Comparison of ENCODE assay signal across 18 cellular contexts in the genomic region with DNA sequence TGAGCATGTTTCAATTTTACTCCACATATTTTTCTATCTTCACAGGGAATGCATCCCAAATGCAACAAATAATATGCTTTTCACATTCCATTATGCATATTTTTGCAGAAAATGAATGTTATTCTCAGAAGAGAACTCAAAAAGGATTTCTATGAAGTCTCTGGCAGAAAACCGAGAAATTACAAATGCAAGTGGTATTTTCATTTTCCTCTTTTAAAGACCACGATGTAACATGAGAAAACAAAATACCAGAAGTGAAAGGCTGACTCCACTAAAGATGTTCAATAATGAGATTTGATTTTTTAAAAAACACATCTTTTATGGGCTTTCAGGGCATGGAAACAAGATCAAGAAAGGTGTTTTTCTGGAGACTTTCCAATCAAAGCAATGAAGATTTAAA. TPM values are rescaled to one million over a fixed set of nuclear protein-coding genes. Genes with fewer than 3 reads are reported as not detected.
DNase-seq lines count a peak whose midpoint lies in the region; FAIRE-seq and TF ChIP-seq lines count a peak whose summit lies in the region.
"Had no signal": no experiment of that assay in that cellular context is flagged by ENCODE, and none has a peak within 500 bp of the region (broad histone marks: within the 10 kb centered on the region; RNA-seq: fewer than 3 reads in every experiment).

No MANE protein-coding gene starts in this region.

- H3K4me1 ChIP-seq in OCI-LY3 (ENCODE audit: low read length), result peaks cover 17% of the 10 kb centered on the region
- H3K4me1 ChIP-seq: BLaER1 treated with 17β-estradiol and CSF1 and Interleukin-3, amounts not matched to agents 10 nM and 100 nM; HAP-1 had no signal

- DNase-seq in D721Med (ENCODE audit: insufficient read length, low spot score) (no peak), dedifferentiated amniotic fluid mesenchymal stem cell (ENCODE audit: extremely low spot score) (peak; percentile 63), osteocyte (ENCODE audit: extremely low spot score, unreplicated experiment) (no peak), Ammon's horn (ENCODE audit: low spot score) (no peak), NCI-H2227 (lab: John Stamatoyannopoulos, UW; ENCODE audit: unreplicated experiment) (no peak)
- DNase-seq in stimulated activated CD4-positive, alpha-beta T cell treated with anti-CD3 and anti-CD28 coated beads, Interleukin-4, amount 100 ng/mL, for 4 hours, result no peak
- DNase-seq: CD4-positive, CD25-positive, alpha-beta regulatory T cell; DMS 273 treated with DMSO at 0.1 percent for 48 hours; GOT3 had no signal

- peak overlapping the region; percentile 1; the same call in 1 of the 2 replicates for H3K4me3 ChIP-seq in OCI-LY3 (ENCODE audit: low read length)
- H3K4me3 ChIP-seq: BLaER1 treated with 17β-estradiol and CSF1 and Interleukin-3, amounts not matched to agents 10 nM and 100 nM; HAP-1 had no signal

- H3K27ac Mint-ChIP-seq in osteocyte (ENCODE audit: unreplicated experiment), result peak overlapping the region; percentile 45
- H3K27ac Mint-ChIP-seq: CD4-positive, CD25-positive, alpha-beta regulatory T cell had no signal

- H3K36me3 Mint-ChIP-seq in osteocyte (ENCODE audit: unreplicated experiment), result peaks cover 1% of the 10 kb centered on the region
- H3K36me3 Mint-ChIP-seq: CD4-positive, CD25-positive, alpha-beta regulatory T cell had no signal

- no peak overlapping the region for H2AFZ ChIP-seq in OCI-LY3 (ENCODE audit: low read depth, low read length)

- H3K9me3 ChIP-seq in OCI-LY3 (ENCODE audit: insufficient read depth, low read length), result 0 out of 2 replicates have a peak, but pooled peaks cover 5% of the 10 kb centered on the region
- H3K9me3 ChIP-seq: BLaER1 treated with 17β-estradiol and CSF1 and Interleukin-3, amounts not matched to agents 10 nM and 100 nM; HAP-1 had no signal

- no peaks in the 10 kb centered on the region for H3K9me3 Mint-ChIP-seq in osteocyte (ENCODE audit: unreplicated experiment)

- H3K36me3 ChIP-seq in OCI-LY3 (replicated peaks; ENCODE audit: low read depth, low read length), result peaks cover 7% of the 10 kb centered on the region
- H3K36me3 ChIP-seq: BLaER1 treated with 17β-estradiol and CSF1 and Interleukin-3, amounts not matched to agents 10 nM and 100 nM; HAP-1 had no signal

- H3K27me3 ChIP-seq in OCI-LY3 (ENCODE audit: low read depth, low read length), result no peaks in the 10 kb centered on the region
- H3K27me3 ChIP-seq: BLaER1 treated with 17β-estradiol and CSF1 and Interleukin-3, amounts not matched to agents 10 nM and 100 nM had no signal

- peak; percentile 74 for FAIRE-seq in D721Med (lab: Jason Lieb, UNC)
- FAIRE-seq: A204.1, G401.6, GM12892, GM19239 had no signal

- H3K4me3 Mint-ChIP-seq in osteocyte (ENCODE audit: unreplicated experiment), result no peak overlapping the region
- H3K4me3 Mint-ChIP-seq: CD4-positive, CD25-positive, alpha-beta regulatory T cell had no signal

- TF ChIP-seq CTCF in D721Med (IDR thresholded peaks at IDR 0.05; ENCODE audit: insufficient read depth, missing control alignments) (no peak), OCI-LY3 (IDR thresholded peaks at IDR 0.05; ENCODE audit: low read depth, low read length) (no peak), osteocyte (IDR thresholded peaks at IDR 0.05) (no peak)

- H3K27me3 Mint-ChIP-seq in osteocyte (ENCODE audit: unreplicated experiment), result no peaks in the 10 kb centered on the region

- H3K4me1 Mint-ChIP-seq in osteocyte (ENCODE audit: unreplicated experiment), result peaks cover 11% of the 10 kb centered on the region
- H3K4me1 Mint-ChIP-seq: CD4-positive, CD25-positive, alpha-beta regulatory T cell had no signal

- H3K4me2 ChIP-seq in OCI-LY3 (ENCODE audit: low read length), result peak overlapping the region; percentile 33
- H3K4me2 ChIP-seq: BLaER1 treated with 17β-estradiol and CSF1 and Interleukin-3, amounts not matched to agents 10 nM and 100 nM had no signal

- no peaks in the 10 kb centered on the region for H4K20me1 ChIP-seq in OCI-LY3 (ENCODE audit: insufficient read depth, low read length)
- H4K20me1 ChIP-seq: BLaER1 treated with 17β-estradiol and CSF1 and Interleukin-3, amounts not matched to agents 10 nM and 100 nM had no signal

- no peaks in the 10 kb centered on the region for H3K79me2 ChIP-seq in OCI-LY3 (ENCODE audit: low read length)

- no peak overlapping the region for H3K9ac ChIP-seq in OCI-LY3 (ENCODE audit: low read length)
- H3K9ac ChIP-seq: BLaER1 treated with 17β-estradiol and CSF1 and Interleukin-3, amounts not matched to agents 10 nM and 100 nM had no signal

- H3K27ac ChIP-seq in OCI-LY3 (ENCODE audit: low read length), result peak overlapping the region; percentile 50
- H3K27ac ChIP-seq: BLaER1 treated with 17β-estradiol and CSF1 and Interleukin-3, amounts not matched to agents 10 nM and 100 nM had no signal

RNA-seq across cellular contexts. Expression of a gene that starts 5.0 kb away (rescaled TPM):
- total RNA-seq in osteocyte, result not detected in 2 replicates
- total RNA-seq: CD4-positive, CD25-positive, alpha-beta regulatory T cell; Daoy; HT1080 had no signal
